1 cellular context compared by ENCODE assay signal in the genomic region with DNA sequence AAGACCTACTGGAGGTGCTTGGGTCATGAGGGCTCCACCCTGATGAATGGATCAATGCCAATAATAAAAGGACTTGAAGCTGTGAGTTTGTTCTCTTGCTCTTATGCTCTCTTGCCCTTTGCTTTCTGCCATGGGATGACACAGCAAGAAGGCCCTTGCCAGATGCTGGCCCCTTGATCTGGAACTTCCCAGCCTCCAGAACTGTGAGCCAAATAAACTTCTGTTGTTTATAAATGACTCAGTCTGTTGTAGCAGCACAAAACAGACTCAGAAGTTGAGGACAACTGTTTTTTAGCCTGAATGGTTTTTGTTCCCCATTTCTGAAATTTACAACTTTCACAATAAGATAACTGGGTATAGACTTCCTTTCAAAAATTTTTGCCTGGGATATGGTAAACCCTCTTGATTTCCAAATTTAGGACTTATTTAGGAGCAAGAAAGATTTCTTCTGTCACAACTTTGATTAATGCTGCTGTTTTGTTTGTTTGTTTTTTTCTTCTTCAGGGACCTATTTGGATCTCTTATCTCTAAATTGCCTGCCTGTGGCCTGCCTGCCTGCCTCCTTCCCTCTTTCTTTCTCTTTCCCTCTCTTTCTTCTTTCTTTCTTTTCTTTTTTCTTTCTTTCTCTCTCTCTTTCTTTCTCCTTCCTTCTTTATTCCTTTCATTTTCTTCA.
TF ChIP-seq lines count a peak whose summit lies in the region.

No MANE protein-coding gene starts in this region.

TF ChIP-seq in GM23338, 12 proteins besides CTCF, POLR2A, EP300 and RAD21:
- TF ChIP-seq, protein P1, sequence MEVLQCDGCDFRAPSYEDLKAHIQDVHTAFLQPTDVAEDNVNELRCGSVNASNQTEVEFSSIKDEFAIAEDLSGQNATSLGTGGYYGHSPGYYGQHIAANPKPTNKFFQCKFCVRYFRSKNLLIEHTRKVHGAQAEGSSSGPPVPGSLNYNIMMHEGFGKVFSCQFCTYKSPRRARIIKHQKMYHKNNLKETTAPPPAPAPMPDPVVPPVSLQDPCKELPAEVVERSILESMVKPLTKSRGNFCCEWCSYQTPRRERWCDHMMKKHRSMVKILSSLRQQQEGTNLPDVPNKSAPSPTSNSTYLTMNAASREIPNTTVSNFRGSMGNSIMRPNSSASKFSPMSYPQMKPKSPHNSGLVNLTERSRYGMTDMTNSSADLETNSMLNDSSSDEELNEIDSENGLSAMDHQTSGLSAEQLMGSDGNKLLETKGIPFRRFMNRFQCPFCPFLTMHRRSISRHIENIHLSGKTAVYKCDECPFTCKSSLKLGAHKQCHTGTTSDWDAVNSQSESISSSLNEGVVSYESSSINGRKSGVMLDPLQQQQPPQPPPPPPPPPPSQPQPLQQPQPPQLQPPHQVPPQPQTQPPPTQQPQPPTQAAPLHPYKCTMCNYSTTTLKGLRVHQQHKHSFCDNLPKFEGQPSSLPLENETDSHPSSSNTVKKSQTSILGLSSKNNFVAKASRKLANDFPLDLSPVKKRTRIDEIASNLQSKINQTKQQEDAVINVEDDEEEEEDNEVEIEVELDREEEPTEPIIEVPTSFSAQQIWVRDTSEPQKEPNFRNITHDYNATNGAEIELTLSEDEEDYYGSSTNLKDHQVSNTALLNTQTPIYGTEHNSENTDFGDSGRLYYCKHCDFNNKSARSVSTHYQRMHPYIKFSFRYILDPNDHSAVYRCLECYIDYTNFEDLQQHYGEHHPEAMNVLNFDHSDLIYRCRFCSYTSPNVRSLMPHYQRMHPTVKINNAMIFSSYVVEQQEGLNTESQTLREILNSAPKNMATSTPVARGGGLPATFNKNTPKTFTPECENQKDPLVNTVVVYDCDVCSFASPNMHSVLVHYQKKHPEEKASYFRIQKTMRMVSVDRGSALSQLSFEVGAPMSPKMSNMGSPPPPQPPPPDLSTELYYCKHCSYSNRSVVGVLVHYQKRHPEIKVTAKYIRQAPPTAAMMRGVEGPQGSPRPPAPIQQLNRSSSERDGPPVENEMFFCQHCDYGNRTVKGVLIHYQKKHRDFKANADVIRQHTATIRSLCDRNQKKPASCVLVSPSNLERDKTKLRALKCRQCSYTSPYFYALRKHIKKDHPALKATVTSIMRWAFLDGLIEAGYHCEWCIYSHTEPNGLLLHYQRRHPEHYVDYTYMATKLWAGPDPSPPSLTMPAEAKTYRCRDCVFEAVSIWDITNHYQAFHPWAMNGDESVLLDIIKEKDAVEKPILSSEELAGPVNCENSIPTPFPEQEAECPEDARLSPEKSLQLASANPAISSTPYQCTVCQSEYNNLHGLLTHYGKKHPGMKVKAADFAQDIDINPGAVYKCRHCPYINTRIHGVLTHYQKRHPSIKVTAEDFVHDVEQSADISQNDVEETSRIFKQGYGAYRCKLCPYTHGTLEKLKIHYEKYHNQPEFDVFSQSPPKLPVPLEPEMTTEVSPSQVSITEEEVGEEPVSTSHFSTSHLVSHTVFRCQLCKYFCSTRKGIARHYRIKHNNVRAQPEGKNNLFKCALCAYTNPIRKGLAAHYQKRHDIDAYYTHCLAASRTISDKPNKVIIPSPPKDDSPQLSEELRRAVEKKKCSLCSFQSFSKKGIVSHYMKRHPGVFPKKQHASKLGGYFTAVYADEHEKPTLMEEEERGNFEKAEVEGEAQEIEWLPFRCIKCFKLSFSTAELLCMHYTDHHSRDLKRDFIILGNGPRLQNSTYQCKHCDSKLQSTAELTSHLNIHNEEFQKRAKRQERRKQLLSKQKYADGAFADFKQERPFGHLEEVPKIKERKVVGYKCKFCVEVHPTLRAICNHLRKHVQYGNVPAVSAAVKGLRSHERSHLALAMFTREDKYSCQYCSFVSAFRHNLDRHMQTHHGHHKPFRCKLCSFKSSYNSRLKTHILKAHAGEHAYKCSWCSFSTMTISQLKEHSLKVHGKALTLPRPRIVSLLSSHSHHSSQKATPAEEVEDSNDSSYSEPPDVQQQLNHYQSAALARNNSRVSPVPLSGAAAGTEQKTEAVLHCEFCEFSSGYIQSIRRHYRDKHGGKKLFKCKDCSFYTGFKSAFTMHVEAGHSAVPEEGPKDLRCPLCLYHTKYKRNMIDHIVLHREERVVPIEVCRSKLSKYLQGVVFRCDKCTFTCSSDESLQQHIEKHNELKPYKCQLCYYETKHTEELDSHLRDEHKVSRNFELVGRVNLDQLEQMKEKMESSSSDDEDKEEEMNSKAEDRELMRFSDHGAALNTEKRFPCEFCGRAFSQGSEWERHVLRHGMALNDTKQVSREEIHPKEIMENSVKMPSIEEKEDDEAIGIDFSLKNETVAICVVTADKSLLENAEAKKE (CRISPR knock-in tag; IDR thresholded peaks at IDR 0.05): no peak
- TF ChIP-seq EZH2phosphoT487 (IDR thresholded peaks at IDR 0.05; ENCODE audit: unreplicated experiment) (no peak), JUNB (IDR thresholded peaks at IDR 0.05; ENCODE audit: unreplicated experiment) (no peak)
